10 cellular contexts compared by ENCODE assay signal in the genomic region with DNA sequence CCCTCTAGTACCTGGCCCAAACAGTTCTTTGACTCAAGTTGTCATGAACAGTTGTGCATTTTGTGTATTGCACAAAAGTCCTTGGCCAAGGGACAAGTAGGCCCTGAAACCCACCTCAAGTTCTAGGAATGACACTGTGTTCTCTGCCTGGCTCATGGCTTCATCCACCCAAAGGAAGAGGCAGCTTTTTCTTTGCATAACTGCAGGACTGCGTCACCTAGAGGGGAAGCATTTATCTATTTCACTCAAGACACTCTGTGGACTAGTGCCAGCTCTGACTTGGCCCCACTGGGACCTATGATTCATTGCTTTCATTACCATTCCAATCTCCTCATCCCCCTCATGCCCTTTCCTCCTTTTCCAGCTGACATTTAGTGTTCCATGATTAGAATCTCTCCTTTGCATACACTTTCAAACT.
DNase-seq lines count a peak whose midpoint lies in the region; ATAC-seq and TF ChIP-seq lines count a peak whose summit lies in the region.
"Had no signal": no experiment of that assay in that cellular context is flagged by ENCODE, and none has a peak within 500 bp of the region (broad histone marks: within the 10 kb centered on the region; RNA-seq: fewer than 3 reads in every experiment).

No MANE protein-coding gene starts in this region.

- ATAC-seq in HG02759 (IDR thresholded peaks at IDR 0.05; ENCODE audit: unreplicated experiment): no peak

- peaks cover 7% of the 10 kb centered on the region for H3K9me3 ChIP-seq in SJCRH30 (replicated peaks)
- H3K9me3 ChIP-seq in skeletal muscle satellite cell (replicated peaks; ENCODE audit: low read length): no peaks in the 10 kb centered on the region
- no peaks in the 10 kb centered on the region for H3K9me3 ChIP-seq in WERI-Rb-1 (ENCODE audit: severe bottlenecking)
- H3K9me3 ChIP-seq: HAP-1 had no signal

- DNase-seq in DMS 273 (lab: John Stamatoyannopoulos, UW; ENCODE audit: unreplicated experiment) (peak; percentile 24), DMS 273 treated with DMSO at 0.1 percent for 48 hours (lab: John Stamatoyannopoulos, UW) (no peak), SJCRH30 (peak; percentile 53 to 54), fibroblast of the aortic adventitia (ENCODE audit: low read depth) (peak; percentile 99), putamen (ENCODE audit: low spot score) (no peak), WERI-Rb-1 (no peak)

- no peak overlapping the region for H3K9ac ChIP-seq in skeletal muscle satellite cell (ENCODE audit: low read depth, low read length)

- TF ChIP-seq CTCF in fibroblast of the aortic adventitia (IDR thresholded peaks at IDR 0.05; ENCODE audit: insufficient read depth, low read length) (peak; percentile 4), WERI-Rb-1 (IDR thresholded peaks at IDR 0.05; ENCODE audit: low read depth, low read length) (no peak)

- H3K36me3 ChIP-seq in SJCRH30: no peaks in the 10 kb centered on the region
- H3K36me3 ChIP-seq in skeletal muscle satellite cell (ENCODE audit: insufficient read depth, low read length): no peaks in the 10 kb centered on the region
- H3K36me3 ChIP-seq in WERI-Rb-1: no peaks in the 10 kb centered on the region
- H3K36me3 ChIP-seq: HAP-1 had no signal

- H3K27ac ChIP-seq in SJCRH30 (no peak overlapping the region), WERI-Rb-1 (no peak overlapping the region)
- H3K27ac ChIP-seq: 22Rv1 had no signal

- H3K27me3 ChIP-seq in SJCRH30 (no peaks in the 10 kb centered on the region), skeletal muscle satellite cell (ENCODE audit: control insufficient read depth, insufficient read depth, low read length) (no peaks in the 10 kb centered on the region), WERI-Rb-1 (ENCODE audit: insufficient read depth, low read depth, severe bottlenecking) (no peaks in the 10 kb centered on the region)

- H3K4me1 ChIP-seq in SJCRH30 (peaks cover 18% of the 10 kb centered on the region), skeletal muscle satellite cell (ENCODE audit: control insufficient read depth, insufficient read depth, low read length) (peaks cover 28% of the 10 kb centered on the region)

- H3K4me3 ChIP-seq in SJCRH30 (no peak overlapping the region), fibroblast of the aortic adventitia (ENCODE audit: low read depth, low read length) (no peak overlapping the region), skeletal muscle satellite cell (ENCODE audit: low read length) (no peak overlapping the region), WERI-Rb-1 (ENCODE audit: low read depth, low read length) (no peak overlapping the region)
- H3K4me3 ChIP-seq: HAP-1 had no signal

- H3K4me2 ChIP-seq in skeletal muscle satellite cell (ENCODE audit: low read length): peak overlapping the region; percentile 30

Comparison
In these comparisons a context has a peak if more than half of its experiments do, and no peak if none do; other contexts are left out.
1. DNase-seq: peak in DMS 273 (single experiment), SJCRH30 (2 of 2) and fibroblast of the aortic adventitia (single experiment); none in DMS 273 treated with DMSO at 0.1 percent for 48 hours (single experiment), putamen (single experiment) and WERI-Rb-1 (single experiment).